In genomic region chr1:1471389-1472045, GRCh38 we compare ENCODE assay signal across 8 cellular contexts. TPM values are rescaled to one million over a fixed set of nuclear protein-coding genes. Genes with fewer than 3 reads are reported as not detected.
A peak's percentile ranks its signal among the peaks of the same experiment; 100 is the strongest.
DNase-seq lines count a peak whose midpoint lies in the region; ATAC-seq and TF ChIP-seq lines count a peak whose summit lies in the region.

Gene ATAD3B, plus strand, starts transcription at chr1:1471765. Its CDS starts 120 bp downstream, at chr1:1471885.

- peaks cover 26% of the 10 kb centered on the region for H3K4me1 Mint-ChIP-seq in activated CD4-positive, alpha-beta T cell treated with anti-CD3 and anti-CD28 coated beads, Interleukin-2, amount 10 ng/mL, durations not matched to agents 7 days and 5 days

- peaks cover 41% of the 10 kb centered on the region for H4K20me1 ChIP-seq in BLaER1

- H3K27ac ChIP-seq in BLaER1 (peak within 1 kb of the TSS; percentile 71), coronary artery (peak within 1 kb of the TSS; percentile 71 to 90)

- no peaks in the 10 kb centered on the region for H3K36me3 Mint-ChIP-seq in activated CD4-positive, alpha-beta T cell treated with anti-CD3 and anti-CD28 coated beads, Interleukin-2, amount 10 ng/mL, durations not matched to agents 7 days and 5 days (ENCODE audit: low read depth)

- no peak for TF ChIP-seq CTCF in coronary artery (IDR thresholded peaks at IDR 0.05)

- POLR2A ChIA-PET in activated CD4-positive, alpha-beta T cell treated with anti-CD3 and anti-CD28 coated beads, Interleukin-2, amount 10 ng/mL, durations not matched to agents 7 days and 5 days (lab: Charles Lee), result no interaction called here

- ATAC-seq in GM19324 (IDR thresholded peaks at IDR 0.05; ENCODE audit: low FRiP score, unreplicated experiment), result peak; percentile 90
- ATAC-seq in HG03469 (IDR thresholded peaks at IDR 0.05; ENCODE audit: unreplicated experiment), result peak; percentile 63
- peak; percentile 97 for ATAC-seq in left colon

- H3K27ac Mint-ChIP-seq in activated CD4-positive, alpha-beta T cell treated with anti-CD3 and anti-CD28 coated beads, Interleukin-2, amount 10 ng/mL, durations not matched to agents 7 days and 5 days, result peak within 1 kb of the TSS; percentile 85

- peak within 1 kb of the TSS; percentile 87 for H3K4me3 ChIP-seq in BLaER1
- peak within 1 kb of the TSS; percentile 93 for H3K4me3 ChIP-seq in coronary artery

- CTCF ChIA-PET in activated CD4-positive, alpha-beta T cell treated with anti-CD3 and anti-CD28 coated beads, Interleukin-2, amount 10 ng/mL, durations not matched to agents 7 days and 5 days (lab: Charles Lee), result no interaction called here

- peaks cover 9% of the 10 kb centered on the region; the same call in 1 of the 2 replicates for H3K36me3 ChIP-seq in BLaER1

- peak within 1 kb of the TSS; percentile 85 for H3K9ac ChIP-seq in BLaER1

- peak within 1 kb of the TSS; percentile 94 for H3K4me2 ChIP-seq in BLaER1

- no peaks in the 10 kb centered on the region for H3K27me3 ChIP-seq in BLaER1

- DNase-seq in NCI-H69 (lab: John Stamatoyannopoulos, UW) (peak; percentile 92), coronary artery (ENCODE audit: low spot score) (peak; percentile 94), left colon (peak; percentile 88 to 97)
- DNase-seq in activated CD4-positive, alpha-beta T cell treated with anti-CD3 and anti-CD28 coated beads, Interleukin-2, amount 10 ng/mL, durations not matched to agents 7 days and 5 days, result peak; percentile 95
- peak; percentile 89 to 94 for DNase-seq in stimulated activated CD4-positive, alpha-beta T cell treated with anti-CD3 and anti-CD28 coated beads, Interleukin-1b, Interleukin-23, amount 100 ng/mL, for 4 hours (ENCODE audit: low read depth in 2 of 2)

- no peaks in the 10 kb centered on the region for H3K9me3 Mint-ChIP-seq in activated CD4-positive, alpha-beta T cell treated with anti-CD3 and anti-CD28 coated beads, Interleukin-2, amount 10 ng/mL, durations not matched to agents 7 days and 5 days

- peaks cover 57% of the 10 kb centered on the region for H3K4me1 ChIP-seq in BLaER1

- H3K9me3 ChIP-seq in BLaER1, result no peaks in the 10 kb centered on the region

- peak within 1 kb of the TSS; percentile 81 for H3K4me3 Mint-ChIP-seq in activated CD4-positive, alpha-beta T cell treated with anti-CD3 and anti-CD28 coated beads, Interleukin-2, amount 10 ng/mL, durations not matched to agents 7 days and 5 days

- intact Hi-C loops in left colon (cut with DNase I, micrococcal nuclease), result no loop called here

- no peaks in the 10 kb centered on the region for H3K27me3 Mint-ChIP-seq in activated CD4-positive, alpha-beta T cell treated with anti-CD3 and anti-CD28 coated beads, Interleukin-2, amount 10 ng/mL, durations not matched to agents 7 days and 5 days

RNA-seq across cellular contexts. Expression of gene ATAD3B, which starts in this region (rescaled TPM):
- 10 to 100 TPM; 26.5 to 34.6 TPM for total RNA-seq in activated CD4-positive, alpha-beta T cell treated with anti-CD3 and anti-CD28 coated beads, Interleukin-2, amount 10 ng/mL, durations not matched to agents 7 days and 5 days
- 10 to 100 TPM; 15.2 to 16.4 TPM for total RNA-seq in left colon

Comparison
In these comparisons a context has a peak if more than half of its experiments do, and no peak if none do; other contexts are left out.
1. Peak in every context shown above with its lines: DNase-seq, ATAC-seq, H3K4me3 ChIP-seq and H3K27ac ChIP-seq.